ENCODE assay signal across 18 cellular contexts in the genomic region with DNA sequence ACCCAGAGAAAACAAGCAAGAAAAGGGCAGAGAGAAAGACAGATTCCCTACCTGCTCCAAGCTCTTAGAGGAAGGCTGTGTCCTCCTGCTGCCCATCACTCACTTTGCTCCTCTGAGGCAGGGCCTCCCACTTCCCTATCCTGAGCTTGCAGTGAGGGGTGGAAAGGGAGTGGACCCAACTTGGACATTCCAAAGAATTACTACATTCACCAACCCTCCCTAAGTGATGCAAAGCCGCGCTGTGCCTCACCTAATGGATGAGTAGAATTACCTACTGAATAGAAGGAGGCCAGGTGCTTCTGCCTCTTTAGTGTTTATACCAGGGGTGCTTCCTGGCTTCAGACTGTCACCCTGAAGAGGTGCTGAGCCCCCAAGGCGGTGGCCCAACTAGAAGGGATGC. TPM values are rescaled to one million over a fixed set of nuclear protein-coding genes. Genes with fewer than 3 reads are reported as not detected.
DNase-seq lines count a peak whose midpoint lies in the region; ATAC-seq and TF ChIP-seq lines count a peak whose summit lies in the region.
"Had no signal": no experiment of that assay in that cellular context is flagged by ENCODE, and none has a peak within 500 bp of the region (broad histone marks: within the 10 kb centered on the region; RNA-seq: fewer than 3 reads in every experiment).

No MANE protein-coding gene starts in this region.

- peaks cover 22 to 31% (median 25%) of the 10 kb centered on the region in 3 donors for H3K27me3 Mint-ChIP-seq in immature natural killer cell (ENCODE audit: low read depth in 3 of 3)

- H3K9me2 ChIP-seq in SK-N-SH: no peaks in the 10 kb centered on the region
- no peaks in the 10 kb centered on the region for H3K9me2 ChIP-seq in PC-3 (replicated peaks; ENCODE audit: low read length)

- no peaks in the 10 kb centered on the region for H3K9me3 ChIP-seq in SK-N-SH
- no peaks in the 10 kb centered on the region for H3K9me3 ChIP-seq in PC-3 (ENCODE audit: low read length)
- no peaks in the 10 kb centered on the region for H3K9me3 ChIP-seq in spleen
- H3K9me3 ChIP-seq: gastroesophageal sphincter had no signal

- H3K9me3 Mint-ChIP-seq in immature natural killer cell: no peaks in the 10 kb centered on the region

- peak overlapping the region in 4 of 6 donors; percentile 41 to 91 (median 77) for H3K27ac Mint-ChIP-seq in immature natural killer cell

- 0 out of 2 replicates have a peak overlapping the region, but pooled peaks have one; percentile 78 for H3K4me2 ChIP-seq in SK-N-SH
- peak overlapping the region; percentile 90 for H3K4me2 ChIP-seq in PC-3 (ENCODE audit: low read length)

- H3K4me1 Mint-ChIP-seq in immature natural killer cell: peaks cover 33 to 40% of the 10 kb centered on the region in 2 donors

- no peak for DNase-seq in SK-N-SH
- DNase-seq in PC-3: no peak
- no peak for DNase-seq in immature natural killer cell
- DNase-seq in spleen: peak; percentile 54
- no peak for DNase-seq in SW 1271 (lab: John Stamatoyannopoulos, UW)
- DNase-seq in stimulated activated naive CD8-positive, alpha-beta T cell treated with anti-CD3 and anti-CD28 coated beads, Interleukin-15, Interleukin-2, amounts not matched to agents 100 U/mL and 50 U/mL, for 24 hours: no peak
- DNase-seq: activated naive CD4-positive, alpha-beta T cell treated with Interleukin-2 at 50 U/mL for 16 hours; cortex of kidney; DMS79 treated with DMSO at 0.1 percent for 48 hours; left colon; NCI-H526 treated with DMSO at 0.1 percent for 48 hours; OCI-M1; stimulated activated CD4-positive, alpha-beta T cell treated with anti-CD3 and anti-CD28 coated beads, Interleukin-4, amount 100 ng/mL, for 24 hours; T-helper 9 cell had no signal

- intact Hi-C loops in PC-3 (cut with micrococcal nuclease): loop anchor here (5.0 kb wide), 1 partner anchor 392 kb away; no protein-coding TSS in a partner anchor
- intact Hi-C loops in spleen (cut with DNase I; ENCODE audit: low total_unique reads): loop anchor here (5.0 to 10.0 kb wide), 2 partner anchors 612 to 849 kb away; no protein-coding TSS in a partner anchor

- TF ChIP-seq CTCF in SK-N-SH (IDR thresholded peaks at IDR 0.05) (no peak), PC-3 (conservative IDR thresholded peaks at IDR 0.05; ENCODE audit: low read depth, low read length) (no peak), spleen (IDR thresholded peaks at IDR 0.05 in 8 of 11, conservative IDR thresholded peaks at IDR 0.05 in 3 of 11) (no peak)

- peaks cover 3 to 17% of the 10 kb centered on the region in 2 experiments; a peak in 1 of 4 replicates for H3K4me1 ChIP-seq in SK-N-SH (ENCODE audit: control insufficient read depth in 1 of 2, insufficient read depth in 2 of 2, low read depth in 1 of 2, low read length in 1 of 2)
- peaks cover 20% of the 10 kb centered on the region for H3K4me1 ChIP-seq in PC-3 (ENCODE audit: insufficient read depth, low read length)
- H3K4me1 ChIP-seq in spleen: peaks cover 0 to 38% (median 26%) of the 10 kb centered on the region in 6 donors

- CTCF ChIA-PET in SK-N-SH (lab: Yijun Ruan, JAX) (interaction anchor here (0.6 to 1.6 kb wide), 24 partner anchors 10 to 944 kb away, joined by 3 to 23 read pairs (median 3); no protein-coding TSS in a partner anchor), PC-3 (lab: Charles Lee) (interaction anchor here (0.7 kb wide), 1 partner anchor 200 kb away, joined by 3 read pairs; no protein-coding TSS in a partner anchor)

- H3F3A ChIP-seq in SK-N-SH (replicated peaks; ENCODE audit: insufficient read depth) (peaks cover 10% of the 10 kb centered on the region), PC-3 (ENCODE audit: low read length, unreplicated experiment) (no peaks in the 10 kb centered on the region)

- BruUV-seq in PC-3 (replicated peaks; lab: Mats Ljungman, UMichigan): no TSS peak

- H3K36me3 Mint-ChIP-seq in immature natural killer cell: no peaks in the 10 kb centered on the region

- no peaks in the 10 kb centered on the region for H4K20me1 ChIP-seq in SK-N-SH (ENCODE audit: insufficient read depth)
- no peaks in the 10 kb centered on the region for H4K20me1 ChIP-seq in PC-3 (ENCODE audit: low read length)

- H3K9ac ChIP-seq in SK-N-SH (no peak overlapping the region), PC-3 (ENCODE audit: low read length) (no peak overlapping the region)

- H3K79me2 ChIP-seq in SK-N-SH (ENCODE audit: insufficient read depth) (no peaks in the 10 kb centered on the region), PC-3 (ENCODE audit: low read length) (no peaks in the 10 kb centered on the region)

- no peak for TF ChIP-seq EP300 in SK-N-SH (IDR thresholded peaks at IDR 0.05; ENCODE audit: borderline replicate concordance in 1 of 2, low read depth in 1 of 2, low read length in 1 of 2)

- H2AFZ ChIP-seq in SK-N-SH (ENCODE audit: low read depth) (no peak overlapping the region), PC-3 (ENCODE audit: low read length) (peak overlapping the region; percentile 97)

- POLR2A ChIA-PET in SK-N-SH (lab: Yijun Ruan, JAX) (no interaction called here), PC-3 (lab: Charles Lee; ENCODE audit: unreplicated experiment) (no interaction called here)

- H3K27ac ChIP-seq in SK-N-SH (ENCODE audit: low read depth in 2 of 2, low read length in 1 of 2): no peak overlapping the region
- no peak overlapping the region for H3K27ac ChIP-seq in PC-3 (ENCODE audit: low read length)
- no peak overlapping the region for H3K27ac ChIP-seq in spleen

- ATAC-seq in SK-N-SH treated with all-trans-retinoic acid at 6 μM for 48 hours: no peak
- ATAC-seq in PC-3: no peak
- ATAC-seq in GM18870 (IDR thresholded peaks at IDR 0.05; ENCODE audit: unreplicated experiment): no peak
- ATAC-seq in stimulated activated naive CD8-positive, alpha-beta T cell treated with anti-CD3 and anti-CD28 coated beads, Interleukin-15, Interleukin-2, amounts not matched to agents 100 U/mL and 50 U/mL, for 24 hours: no peak
- ATAC-seq: gastroesophageal sphincter, left colon had no signal

- H3K4me3 Mint-ChIP-seq in immature natural killer cell: peak overlapping the region; percentile 93 to 100 (median 97)

- TF ChIP-seq POLR2A in spleen (IDR thresholded peaks at IDR 0.05): no peak

- WGBS in SK-N-SH (ENCODE audit: low lambda C conversion rate): 55% methylated on average over 3 of the region's 3 CpGs
- WGBS in spleen, 5 donors: 38 to 60% (median 51%) methylated on average over 3 of the region's 3 CpGs

- no peaks in the 10 kb centered on the region for H3K27me3 ChIP-seq in SK-N-SH (ENCODE audit: insufficient read depth)
- H3K27me3 ChIP-seq in PC-3 (ENCODE audit: low read length): no peaks in the 10 kb centered on the region
- H3K27me3 ChIP-seq in spleen (replicated peaks in 1 of 7): peaks cover 0 to 69% (median 39%) of the 10 kb centered on the region in 7 donors

- H3K4me3 ChIP-seq in SK-N-SH (ENCODE audit: low read depth in 2 of 2, low read length in 1 of 2): no peak overlapping the region
- H3K4me3 ChIP-seq in PC-3 (ENCODE audit: low read length): peak overlapping the region; percentile 89; the same call in 1 of the 2 replicates
- H3K4me3 ChIP-seq in spleen: no peak overlapping the region

- no peaks in the 10 kb centered on the region for H3K36me3 ChIP-seq in SK-N-SH (replicated peaks in 1 of 2; ENCODE audit: control insufficient read depth in 1 of 2, insufficient read depth in 2 of 2, low read length in 1 of 2)
- no peaks in the 10 kb centered on the region for H3K36me3 ChIP-seq in PC-3 (ENCODE audit: low read depth, low read length)
- H3K36me3 ChIP-seq in spleen: no peaks in the 10 kb centered on the region
- H3K36me3 ChIP-seq: gastroesophageal sphincter had no signal

- TF ChIP-seq RAD21 in SK-N-SH (IDR thresholded peaks at IDR 0.05; ENCODE audit: low read length): no peak

TF ChIP-seq in SK-N-SH, 30 proteins besides CTCF, POLR2A, EP300 and RAD21 (continues in another document):
- TF ChIP-seq SMC3 (IDR thresholded peaks at IDR 0.05; ENCODE audit: low read depth, low read length) (no peak), RFX5 (IDR thresholded peaks at IDR 0.05; ENCODE audit: low read length) (no peak), TCF12 (IDR thresholded peaks at IDR 0.05) (no peak), YY1 (IDR thresholded peaks at IDR 0.05; ENCODE audit: low read depth) (no peak), NRF1 (IDR thresholded peaks at IDR 0.05; ENCODE audit: low read depth, low read length) (no peak)
- TF ChIP-seq, protein P1, sequence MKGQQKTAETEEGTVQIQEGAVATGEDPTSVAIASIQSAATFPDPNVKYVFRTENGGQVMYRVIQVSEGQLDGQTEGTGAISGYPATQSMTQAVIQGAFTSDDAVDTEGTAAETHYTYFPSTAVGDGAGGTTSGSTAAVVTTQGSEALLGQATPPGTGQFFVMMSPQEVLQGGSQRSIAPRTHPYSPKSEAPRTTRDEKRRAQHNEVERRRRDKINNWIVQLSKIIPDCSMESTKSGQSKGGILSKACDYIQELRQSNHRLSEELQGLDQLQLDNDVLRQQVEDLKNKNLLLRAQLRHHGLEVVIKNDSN (IDR thresholded peaks at IDR 0.05; ENCODE audit: borderline replicate concordance, low read depth): no peak

TF ChIP-seq in SK-N-SH treated with all-trans-retinoic acid at 6 μM for 48 hours, 23 proteins besides CTCF, POLR2A, EP300 and RAD21:
- TF ChIP-seq BACH2 (CRISPR knock-in tag; IDR thresholded peaks at IDR 0.05; ENCODE audit: borderline replicate concordance) (no peak), ARNTL (CRISPR knock-in tag; IDR thresholded peaks at IDR 0.05; ENCODE audit: borderline replicate concordance, low read depth) (no peak), CSRNP3 (CRISPR knock-in tag; IDR thresholded peaks at IDR 0.05) (no peak)

RNA-seq across cellular contexts. Expression of gene OSR1, which starts 5.6 kb away (rescaled TPM):
- polyA plus RNA-seq in SK-N-SH (2012; rRNA removed) (48.7 and 76.6 TPM in 2 replicates), immature natural killer cell (not detected), spleen (1 to 10 TPM in 1 of 3 donors, under 1 TPM in 2; 0.04 to 1.4 (median 0.13) TPM)
- 32.1 and 46.4 TPM in 2 replicates for polyA plus RNA-seq in SK-N-SH (2012; cell fraction: cytosol; rRNA removed)
- 128 and 152 TPM in 2 replicates for polyA plus RNA-seq in SK-N-SH (2012; cell fraction: nucleus; rRNA removed)
- total RNA-seq in PC-3 (2014; rRNA removed) (30.6 and 33.5 TPM in 2 replicates), spleen (under 1 TPM in 2 of 7 donors, not detected in 5; 0.23 to 0.32 TPM)
- total RNA-seq: epithelial cell of proximal tubule had no signal

Comparison
In these comparisons a context has a peak if more than half of its experiments do, and no peak if none do; other contexts are left out.
1. RNA of gene OSR1, which starts 5.6 kb away (polyA plus RNA-seq): 32.1 to 152 TPM in SK-N-SH; 0.04 to 1.4 TPM in spleen and not detected in immature natural killer cell; every median in the first group is over 10 times any median in the second.